1 cellular context compared by ENCODE assay signal in genomic region chr2:76625101-76625500, GRCh38.
TF ChIP-seq lines count a peak whose summit lies in the region.

No MANE protein-coding gene starts in this region.

TF ChIP-seq in H1, 55 proteins besides CTCF, POLR2A, EP300 and RAD21:
- TF ChIP-seq SUZ12 (IDR thresholded peaks at IDR 0.05; ENCODE audit: low read length), result no peak
- no peak for TF ChIP-seq ASH2L (IDR thresholded peaks at IDR 0.05; ENCODE audit: low read length)
- TF ChIP-seq TBP (IDR thresholded peaks at IDR 0.05; ENCODE audit: low read depth, low read length), result no peak
- no peak for TF ChIP-seq JUND (IDR thresholded peaks at IDR 0.05; ENCODE audit: low read length)
- no peak for TF ChIP-seq GTF2F1 (IDR thresholded peaks at IDR 0.05; ENCODE audit: borderline replicate concordance, low read depth, low read length)
- TF ChIP-seq MAX (IDR thresholded peaks at IDR 0.05), result no peak
- TF ChIP-seq KDM4A (IDR thresholded peaks at IDR 0.05; ENCODE audit: low read depth, low read length, severe bottlenecking), result no peak
- no peak for TF ChIP-seq E2F6 (IDR thresholded peaks at IDR 0.05)
- TF ChIP-seq YY1 (IDR thresholded peaks at IDR 0.05; ENCODE audit: low read depth, low read length), result no peak
- TF ChIP-seq RBBP5 (IDR thresholded peaks at IDR 0.05; ENCODE audit: borderline replicate concordance, low read depth, low read length), result no peak
- no peak for TF ChIP-seq POU5F1 (IDR thresholded peaks at IDR 0.05; ENCODE audit: low read depth, low read length)
- no peak for TF ChIP-seq CHD2 (IDR thresholded peaks at IDR 0.05; ENCODE audit: low read length)
- TF ChIP-seq GABPA (IDR thresholded peaks at IDR 0.05; ENCODE audit: borderline replicate concordance, insufficient read depth, low read length), result no peak
- TF ChIP-seq EZH2 (IDR thresholded peaks at IDR 0.05; ENCODE audit: low read depth, low read length, severe bottlenecking), result no peak
- no peak for TF ChIP-seq ATF2 (IDR thresholded peaks at IDR 0.05; ENCODE audit: low read length)
- no peak for TF ChIP-seq EGR1 (IDR thresholded peaks at IDR 0.05; ENCODE audit: borderline replicate concordance, low read depth, low read length)
- TF ChIP-seq RFX5 (IDR thresholded peaks at IDR 0.05; ENCODE audit: borderline replicate concordance, low read depth, low read length), result no peak
- TF ChIP-seq SP4 (IDR thresholded peaks at IDR 0.05; ENCODE audit: low read length), result no peak
TF ChIP-seq in H1: peak in this region for 0.
